1 cellular context compared by ENCODE assay signal in genomic region chr14:20631023-20631820, GRCh38.
TF ChIP-seq lines count a peak whose summit lies in the region.

No MANE protein-coding gene starts in this region.

TF ChIP-seq in HepG2, 621 proteins besides CTCF, POLR2A, EP300 and RAD21 (continued from another document and continues in another):
- TF ChIP-seq SNAPC4 (CRISPR knock-in tag; IDR thresholded peaks at IDR 0.05) (no peak), NBN (conservative IDR thresholded peaks at IDR 0.05) (no peak), PRPF4 (IDR thresholded peaks at IDR 0.05; ENCODE audit: low read depth, low read length, poor library complexity, severe bottlenecking) (peak; percentile 95), PAWR (CRISPR knock-in tag; IDR thresholded peaks at IDR 0.05; ENCODE audit: borderline replicate concordance) (no peak), ZFY (CRISPR knock-in tag; IDR thresholded peaks at IDR 0.05) (no peak), CHCHD3 (CRISPR knock-in tag; IDR thresholded peaks at IDR 0.05) (no peak), SMAD3 (CRISPR knock-in tag; IDR thresholded peaks at IDR 0.05) (no peak), ZNF383 (CRISPR knock-in tag; IDR thresholded peaks at IDR 0.05; ENCODE audit: borderline replicate concordance) (no peak), ZNF574 (CRISPR knock-in tag; IDR thresholded peaks at IDR 0.05) (no peak), TFAP4 (IDR thresholded peaks at IDR 0.05; ENCODE audit: borderline replicate concordance, low read depth) (no peak), REL (CRISPR knock-in tag; conservative IDR thresholded peaks at IDR 0.05) (no peak), PCBP2 (optimal IDR thresholded peaks at IDR 0.05; ENCODE audit: low read depth, low read length, poor library complexity, severe bottlenecking) (no peak), ZNF678 (CRISPR knock-in tag; IDR thresholded peaks at IDR 0.05) (no peak), ARHGAP35 (CRISPR knock-in tag; IDR thresholded peaks at IDR 0.05; ENCODE audit: borderline replicate concordance) (no peak), ZBTB42 (CRISPR knock-in tag; IDR thresholded peaks at IDR 0.05) (no peak), HCFC1 (IDR thresholded peaks at IDR 0.05; ENCODE audit: low read depth, low read length) (no peak), MAFK (conservative IDR thresholded peaks at IDR 0.05 in 1 of 2, IDR thresholded peaks at IDR 0.05 in 1 of 2; ENCODE audit: low read length in 2 of 2) (0 out of 4 replicates have a peak, but pooled peaks have one; percentile 15 to 18), MBD4 (IDR thresholded peaks at IDR 0.05; ENCODE audit: borderline replicate concordance, low read length) (no peak), ZMAT3 (CRISPR knock-in tag; conservative IDR thresholded peaks at IDR 0.05) (no peak), U2AF1 (optimal IDR thresholded peaks at IDR 0.05; ENCODE audit: low read depth, low read length) (no peak), ELF4 (CRISPR knock-in tag; IDR thresholded peaks at IDR 0.05; ENCODE audit: borderline replicate concordance) (no peak), SRF (IDR thresholded peaks at IDR 0.05; ENCODE audit: low read depth, low read length) (no peak), AGO2 (optimal IDR thresholded peaks at IDR 0.05; ENCODE audit: low read depth, low read length) (no peak), ZNF660 (CRISPR knock-in tag; IDR thresholded peaks at IDR 0.05; ENCODE audit: borderline replicate concordance, low read depth) (no peak), NFYC (CRISPR knock-in tag; IDR thresholded peaks at IDR 0.05) (no peak), FOXP4 (CRISPR knock-in tag; IDR thresholded peaks at IDR 0.05) (no peak; the same call in 1 of the 2 replicates), CEBPB (IDR thresholded peaks at IDR 0.05; ENCODE audit: borderline replicate concordance, low read depth, low read length) (no peak), ONECUT2 (CRISPR knock-in tag; IDR thresholded peaks at IDR 0.05) (no peak), BRD4 (CRISPR knock-in tag; IDR thresholded peaks at IDR 0.05) (no peak), ZNF335 (CRISPR knock-in tag; IDR thresholded peaks at IDR 0.05) (peak; percentile 37; the same call in 1 of the 2 replicates), NFE2L1 (CRISPR knock-in tag; IDR thresholded peaks at IDR 0.05; ENCODE audit: borderline replicate concordance) (no peak), ZNF577 (CRISPR knock-in tag; IDR thresholded peaks at IDR 0.05; ENCODE audit: borderline replicate concordance, low read depth) (no peak), ZC3H4 (CRISPR knock-in tag; IDR thresholded peaks at IDR 0.05; ENCODE audit: borderline replicate concordance) (no peak), FOXP1 (IDR thresholded peaks at IDR 0.05) (no peak), FOXP1 (CRISPR knock-in tag; IDR thresholded peaks at IDR 0.05) (peak; percentile 40; the same call in 1 of the 2 replicates), CHD4 (IDR thresholded peaks at IDR 0.05; ENCODE audit: borderline replicate concordance, low read length) (peak; percentile 60; the same call in 1 of the 2 replicates), AGO1 (IDR thresholded peaks at IDR 0.05; ENCODE audit: low read depth, low read length, poor library complexity, severe bottlenecking) (no peak), FOXA3 (CRISPR knock-in tag; IDR thresholded peaks at IDR 0.05) (peak; percentile 64; the same call in 1 of the 2 replicates), ZGPAT (CRISPR knock-in tag; IDR thresholded peaks at IDR 0.05) (peak; percentile 43; the same call in 1 of the 2 replicates), ZNF598 (CRISPR knock-in tag; IDR thresholded peaks at IDR 0.05; ENCODE audit: borderline replicate concordance) (no peak), MTERF4 (CRISPR knock-in tag; IDR thresholded peaks at IDR 0.05) (no peak), NR0B2 (CRISPR knock-in tag; IDR thresholded peaks at IDR 0.05) (no peak), IKZF1 (IDR thresholded peaks at IDR 0.05) (no peak), HNRNPL (IDR thresholded peaks at IDR 0.05; ENCODE audit: low read depth, low read length) (no peak)
- TF ChIP-seq, protein P1, sequence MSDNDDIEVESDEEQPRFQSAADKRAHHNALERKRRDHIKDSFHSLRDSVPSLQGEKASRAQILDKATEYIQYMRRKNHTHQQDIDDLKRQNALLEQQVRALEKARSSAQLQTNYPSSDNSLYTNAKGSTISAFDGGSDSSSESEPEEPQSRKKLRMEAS (IDR thresholded peaks at IDR 0.05) = no peak
- TF ChIP-seq, protein P2, sequence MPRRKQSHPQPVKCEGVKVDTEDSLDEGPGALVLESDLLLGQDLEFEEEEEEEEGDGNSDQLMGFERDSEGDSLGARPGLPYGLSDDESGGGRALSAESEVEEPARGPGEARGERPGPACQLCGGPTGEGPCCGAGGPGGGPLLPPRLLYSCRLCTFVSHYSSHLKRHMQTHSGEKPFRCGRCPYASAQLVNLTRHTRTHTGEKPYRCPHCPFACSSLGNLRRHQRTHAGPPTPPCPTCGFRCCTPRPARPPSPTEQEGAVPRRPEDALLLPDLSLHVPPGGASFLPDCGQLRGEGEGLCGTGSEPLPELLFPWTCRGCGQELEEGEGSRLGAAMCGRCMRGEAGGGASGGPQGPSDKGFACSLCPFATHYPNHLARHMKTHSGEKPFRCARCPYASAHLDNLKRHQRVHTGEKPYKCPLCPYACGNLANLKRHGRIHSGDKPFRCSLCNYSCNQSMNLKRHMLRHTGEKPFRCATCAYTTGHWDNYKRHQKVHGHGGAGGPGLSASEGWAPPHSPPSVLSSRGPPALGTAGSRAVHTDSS (CRISPR knock-in tag; conservative IDR thresholded peaks at IDR 0.05) = no peak
